ENCODE assay signal across 8 cellular contexts in genomic region chr17:81859906-81860755, GRCh38. TPM values are rescaled to one million over a fixed set of nuclear protein-coding genes. Genes with fewer than 3 reads are reported as not detected.
DNase-seq lines count a peak whose midpoint lies in the region; ATAC-seq and TF ChIP-seq lines count a peak whose summit lies in the region.

Gene P4HB (minus strand): TSS chr17:81860535. CDS start chr17:81860471, 64 bp downstream.

- intact Hi-C loops in Panc1 (cut with micrococcal nuclease; ENCODE audit: unreplicated experiment) (loop anchor here (10.0 kb wide), 1 partner anchor 165 kb away; the partner anchor contains the start of genes CENPX and LRRC45), tibial artery (cut with DNase I; ENCODE audit: low total_unique reads) (loop anchor here (5.0 kb wide), 1 partner anchor 1047 kb away; no protein-coding TSS in a partner anchor)

- peaks cover 43% of the 10 kb centered on the region for H3K4me1 Mint-ChIP-seq in mesothelial cell of epicardium

- H3K27ac ChIP-seq in Panc1 (ENCODE audit: low read length), result peak within 1 kb of the TSS; percentile 95
- peak within 1 kb of the TSS; percentile 94 to 97 for H3K27ac ChIP-seq in tibial artery

- peak within 1 kb of the TSS; percentile 83 to 99 for H3K4me3 ChIP-seq in Panc1 (ENCODE audit: low read depth in 2 of 2, low read length in 2 of 2)
- peak within 1 kb of the TSS; percentile 88 to 96 for H3K4me3 ChIP-seq in tibial artery

- H3K9me3 Mint-ChIP-seq in mesothelial cell of epicardium, result no peaks in the 10 kb centered on the region

- H3K36me3 ChIP-seq in Panc1 (ENCODE audit: control insufficient read depth, insufficient read depth, low read length) (peaks cover 5% of the 10 kb centered on the region; the same call in 1 of the 2 replicates), tibial artery (peaks cover 13 to 56% (median 16%) of the 10 kb centered on the region in 3 donors)

- H3K4me3 Mint-ChIP-seq in mesothelial cell of epicardium, result peak within 1 kb of the TSS; percentile 88

- ATAC-seq in GM21723 (IDR thresholded peaks at IDR 0.05; ENCODE audit: unreplicated experiment), result peak; percentile 1
- no peak; the same call in 1 of the 2 replicates for ATAC-seq in Panc1

- H3K27ac Mint-ChIP-seq in mesothelial cell of epicardium, result peak within 1 kb of the TSS; percentile 99

- DNase-seq in COLO668 (lab: John Stamatoyannopoulos, UW; ENCODE audit: unreplicated experiment) (peak; percentile 99), Panc1 (ENCODE audit: low read depth, low spot score) (no peak), dermis blood vessel endothelial cell (no peak), mesothelial cell of epicardium (ENCODE audit: low spot score in 2 of 2, unreplicated experiment in 2 of 2) (no peak), tibial artery (peak in 1 of 2 donors; percentile 54), NCI-H82 (lab: John Stamatoyannopoulos, UW) (no peak), glomerular visceral epithelial cell (ENCODE audit: extremely low spot score) (no peak)

- H3K9me3 ChIP-seq in Panc1 (ENCODE audit: control insufficient read depth, insufficient read depth, low read depth, low read length) (no peaks in the 10 kb centered on the region), tibial artery (no peaks in the 10 kb centered on the region)

- CTCF ChIA-PET in Panc1 (lab: Charles Lee), result no interaction called here

- peaks cover 9% of the 10 kb centered on the region for H3K36me3 Mint-ChIP-seq in mesothelial cell of epicardium

- in situ Hi-C loops in Panc1 (cut with HindIII; ENCODE audit: low pct_unique_long_range_greater_than_20kb, low sequenced_read_pairs), result no loop called here

- peaks cover 2% of the 10 kb centered on the region for H3K27me3 Mint-ChIP-seq in mesothelial cell of epicardium (ENCODE audit: low read depth)

- H3K27me3 ChIP-seq in Panc1 (ENCODE audit: control insufficient read depth, insufficient read depth, low read length) (no peaks in the 10 kb centered on the region), tibial artery (no peaks in the 10 kb centered on the region)

- H3K4me1 ChIP-seq in Panc1 (ENCODE audit: control insufficient read depth, insufficient read depth, low read length) (peaks cover 25% of the 10 kb centered on the region), tibial artery (peaks cover 0 to 59% (median 36%) of the 10 kb centered on the region in 4 donors)

- BruUV-seq in Panc1 (replicated peaks; lab: Mats Ljungman, UMichigan), result no TSS peak

- no peak for TF ChIP-seq CTCF in Panc1 (IDR thresholded peaks at IDR 0.05)
- no peak for TF ChIP-seq CTCF in mesothelial cell of epicardium (IDR thresholded peaks at IDR 0.05; ENCODE audit: unreplicated experiment)
- TF ChIP-seq CTCF in tibial artery (IDR thresholded peaks at IDR 0.05), result no peak

- POLR2A ChIA-PET in Panc1 (lab: Charles Lee), result interaction anchor here (0.7 kb wide), 3 partner anchors 38 to 158 kb away, joined by 3 read pairs; no protein-coding TSS in a partner anchor

RNA-seq across cellular contexts. Expression of gene P4HB, which starts in this region (rescaled TPM):
- total RNA-seq in Panc1 (2021; ENCODE audit: unreplicated experiment) (759 TPM), dermis blood vessel endothelial cell (1,052 and 1,490 TPM in 2 replicates), mesothelial cell of epicardium (405 to 433 TPM (median 421 TPM) in 3 replicates)
- polyA plus RNA-seq in Panc1 (2012; ENCODE audit: insufficient read length), result 1,541 TPM
